8 cellular contexts compared by ENCODE assay signal in the genomic region with DNA sequence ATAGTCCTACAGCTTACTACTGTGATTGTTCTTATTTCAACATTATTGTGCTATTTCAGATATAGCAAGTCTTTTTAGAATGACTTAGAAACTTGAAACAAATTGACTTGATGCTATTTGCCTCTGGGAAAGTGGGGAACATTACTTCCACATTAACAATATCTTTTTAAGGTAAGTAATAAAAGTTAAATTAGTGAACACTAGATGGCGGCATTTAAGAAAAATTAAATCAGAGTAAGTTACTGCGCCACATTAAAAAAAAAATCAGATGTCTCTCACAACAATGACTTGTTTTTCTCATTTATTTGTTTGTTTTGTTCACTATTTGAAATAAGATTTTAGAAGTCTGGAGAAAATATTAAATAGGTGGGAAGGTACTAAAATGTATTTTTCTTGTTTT.
A peak's percentile ranks its signal among the peaks of the same experiment; 100 is the strongest.
DNase-seq lines count a peak whose midpoint lies in the region; ATAC-seq and TF ChIP-seq lines count a peak whose summit lies in the region.

No MANE protein-coding gene starts in this region.

- H3K9me2 ChIP-seq in hepatocyte (replicated peaks; ENCODE audit: insufficient read depth): no peaks in the 10 kb centered on the region

- CTCF ChIA-PET in IMR-90 (lab: Yijun Ruan, JAX): interaction anchor here (0.6 kb wide), 1 partner anchor 491 kb away, joined by 3 read pairs; no protein-coding TSS in a partner anchor

- H2AFZ ChIP-seq in IMR-90 (replicated peaks; ENCODE audit: low read length, poor library complexity) (no peak overlapping the region), hepatocyte (no peak overlapping the region)

- peak; percentile 34 to 40 for DNase-seq in AML-193 (lab: John Stamatoyannopoulos, UW)
- peak; percentile 42 for DNase-seq in IMR-90
- DNase-seq in RWPE2 (ENCODE audit: low spot score): no peak
- DNase-seq in hepatocyte (ENCODE audit: low spot score): peak; percentile 56
- DNase-seq in caudate nucleus (lab: John Stamatoyannopoulos, UW): no peak
- no peak for DNase-seq in effector CD8-positive, alpha-beta T cell (lab: John Stamatoyannopoulos, UW)

- H2AK9ac ChIP-seq in IMR-90 (replicated peaks; ENCODE audit: low read depth, low read length, poor library complexity): no peak overlapping the region

- H3K23ac ChIP-seq in IMR-90 (ENCODE audit: low read depth, low read length): no peak overlapping the region

- H2BK20ac ChIP-seq in IMR-90 (ENCODE audit: low read depth, low read length): no peak overlapping the region

- no peak for ATAC-seq in IMR-90 (ENCODE audit: low read depth)
- 0 out of 3 replicates have a peak, but pooled peaks have one; percentile 40 for ATAC-seq in RWPE2 (ENCODE audit: low read depth)
- no peak for ATAC-seq in activated CD4-positive, CD25-positive, alpha-beta regulatory T cell treated with anti-CD3 and anti-CD28 coated beads, Interleukin-2, amount 50 U/mL, for 24 hours
- ATAC-seq in HG02938 (IDR thresholded peaks at IDR 0.05; ENCODE audit: unreplicated experiment): no peak

- no peak overlapping the region for H3K9ac ChIP-seq in IMR-90 (ENCODE audit: low read depth, low read length)

- H3K27ac ChIP-seq in IMR-90 (ENCODE audit: insufficient read depth, low read length) (no peak overlapping the region), RWPE2 (ENCODE audit: poor library complexity, severe bottlenecking) (no peak overlapping the region), hepatocyte (no peak overlapping the region), caudate nucleus (ENCODE audit: low read depth, low read length) (no peak overlapping the region)

- H2BK5ac ChIP-seq in IMR-90 (ENCODE audit: low read depth, low read length, poor library complexity, severe bottlenecking): no peak overlapping the region

- dilution Hi-C loops in IMR-90 (cut with HindIII; ENCODE audit: low sequenced_read_pairs, unreplicated experiment): no loop called here

- no peak overlapping the region for H4K5ac ChIP-seq in IMR-90 (ENCODE audit: low read depth, low read length)

- no peak for TF ChIP-seq POLR2A in IMR-90 (IDR thresholded peaks at IDR 0.05; ENCODE audit: low read depth, low read length)

- H3K9me3 ChIP-seq in IMR-90 (ENCODE audit: control insufficient read depth, insufficient read depth, low read length) (no peaks in the 10 kb centered on the region), RWPE2 (ENCODE audit: severe bottlenecking) (no peaks in the 10 kb centered on the region), hepatocyte (ENCODE audit: low read depth) (no peaks in the 10 kb centered on the region)

- no peak overlapping the region for H3K18ac ChIP-seq in IMR-90 (ENCODE audit: low read depth, low read length)

- H3K79me2 ChIP-seq in hepatocyte: no peaks in the 10 kb centered on the region

- no peak overlapping the region for H2BK15ac ChIP-seq in IMR-90 (ENCODE audit: low read depth, low read length)

- no peak overlapping the region for H4K91ac ChIP-seq in IMR-90 (ENCODE audit: insufficient read depth, low read depth, low read length)

- no peak overlapping the region for H3K56ac ChIP-seq in IMR-90 (ENCODE audit: extremely low read depth, insufficient read depth, low read length)

- no peak overlapping the region for H3K4me3 ChIP-seq in IMR-90 (ENCODE audit: insufficient read depth, low read depth, low read length)
- H3K4me3 ChIP-seq in RWPE2 (ENCODE audit: severe bottlenecking): no peak overlapping the region
- H3K4me3 ChIP-seq in hepatocyte: no peak overlapping the region

- H3K27me3 ChIP-seq in IMR-90 (ENCODE audit: control insufficient read depth, insufficient read depth, low read length): no peaks in the 10 kb centered on the region
- H3K27me3 ChIP-seq in RWPE2 (ENCODE audit: insufficient read depth, poor library complexity, severe bottlenecking): no peaks in the 10 kb centered on the region
- no peaks in the 10 kb centered on the region for H3K27me3 ChIP-seq in hepatocyte

- H3K4ac ChIP-seq in IMR-90 (ENCODE audit: low read depth, low read length): no peak overlapping the region

- BruUV-seq in IMR-90 (replicated peaks; lab: Mats Ljungman, UMichigan): no TSS peak

- no peak overlapping the region for H2AK5ac ChIP-seq in IMR-90 (ENCODE audit: low read depth, low read length)

- no peak overlapping the region for H3K4me2 ChIP-seq in IMR-90 (ENCODE audit: low read depth, low read length)
- no peak overlapping the region for H3K4me2 ChIP-seq in hepatocyte

- intact Hi-C loops in IMR-90 (cut with micrococcal nuclease): loop anchor here (1.0 to 10.0 kb wide), 2 partner anchors 1024 to 1320 kb away; no protein-coding TSS in a partner anchor

- H3K9me1 ChIP-seq in IMR-90 (ENCODE audit: insufficient read depth, low read length): no peaks in the 10 kb centered on the region

- no peaks in the 10 kb centered on the region for H4K20me1 ChIP-seq in IMR-90 (ENCODE audit: insufficient read depth, low read length)
- no peaks in the 10 kb centered on the region for H4K20me1 ChIP-seq in hepatocyte (ENCODE audit: insufficient read depth, poor library complexity, severe bottlenecking)

- POLR2A ChIA-PET in IMR-90 (lab: Charles Lee; ENCODE audit: unreplicated experiment): no interaction called here

- peak; percentile 49 for TF ChIP-seq RAD21 in IMR-90 (IDR thresholded peaks at IDR 0.05; ENCODE audit: low read length)

- H3K36me3 ChIP-seq in IMR-90 (ENCODE audit: control insufficient read depth, insufficient read depth, low read length) (no peaks in the 10 kb centered on the region), RWPE2 (ENCODE audit: low read depth) (no peaks in the 10 kb centered on the region), hepatocyte (replicated peaks; ENCODE audit: insufficient read depth, low read depth) (no peaks in the 10 kb centered on the region)

- H3K79me1 ChIP-seq in IMR-90 (ENCODE audit: low read depth in 1 of 2, low read length in 2 of 2): no peaks in the 10 kb centered on the region

- in situ Hi-C loops in IMR-90 (cut with MboI; ENCODE audit: low sequenced_read_pairs): no loop called here

- no peak overlapping the region for H2BK120ac ChIP-seq in IMR-90 (ENCODE audit: low read depth, low read length)

- WGBS in IMR-90 (ENCODE audit: extremely low coverage in 2 of 2, insufficient read length in 1 of 2), 2 experiments: no CpG with 5 or more reads among the region's 2 CpGs
- WGBS in hepatocyte (ENCODE audit: low lambda C conversion rate, missing lambda C conversion rate): 42% methylated on average over 2 of the region's 2 CpGs

- TF ChIP-seq CTCF in IMR-90 (conservative IDR thresholded peaks at IDR 0.05; ENCODE audit: low read depth, low read length) (peak; percentile 41), RWPE2 (IDR thresholded peaks at IDR 0.05; ENCODE audit: poor library complexity, severe bottlenecking) (peak; percentile 71), hepatocyte (IDR thresholded peaks at IDR 0.05; ENCODE audit: poor library complexity) (peak; percentile 58)

- H3K4me1 ChIP-seq in IMR-90 (ENCODE audit: control insufficient read depth, insufficient read depth, low read length) (no peaks in the 10 kb centered on the region), RWPE2 (ENCODE audit: insufficient read depth, poor library complexity, severe bottlenecking) (peaks cover 6% of the 10 kb centered on the region), hepatocyte (ENCODE audit: insufficient read depth) (no peaks in the 10 kb centered on the region)

- no peak overlapping the region for H4K8ac ChIP-seq in IMR-90 (ENCODE audit: low read depth in 2 of 2, low read length in 2 of 2)

- H3K14ac ChIP-seq in IMR-90 (replicated peaks; ENCODE audit: low read depth, low read length): no peak overlapping the region

TF ChIP-seq in IMR-90, 13 proteins besides CTCF, POLR2A, EP300 and RAD21:
- TF ChIP-seq MAFK (IDR thresholded peaks at IDR 0.05; ENCODE audit: low read depth, low read length) (no peak), BHLHE40 (IDR thresholded peaks at IDR 0.05; ENCODE audit: low read depth, low read length) (no peak), SMC3 (IDR thresholded peaks at IDR 0.05; ENCODE audit: low read depth, low read length) (peak; percentile 53; the same call in 1 of the 2 replicates)

Comparison
In these comparisons a context has a peak if more than half of its experiments do, and no peak if none do; other contexts are left out.
1. DNase-seq: peak in AML-193 (2 of 2), IMR-90 (single experiment) and hepatocyte (single experiment); none in RWPE2 (single experiment), caudate nucleus (0 of 61) and effector CD8-positive, alpha-beta T cell (single experiment).
2. Peak in every context shown above with its lines, with median percentiles within 50 percentile points of each other: CTCF ChIP-seq.